Comparison of ENCODE assay signal across 17 cellular contexts in the genomic region with DNA sequence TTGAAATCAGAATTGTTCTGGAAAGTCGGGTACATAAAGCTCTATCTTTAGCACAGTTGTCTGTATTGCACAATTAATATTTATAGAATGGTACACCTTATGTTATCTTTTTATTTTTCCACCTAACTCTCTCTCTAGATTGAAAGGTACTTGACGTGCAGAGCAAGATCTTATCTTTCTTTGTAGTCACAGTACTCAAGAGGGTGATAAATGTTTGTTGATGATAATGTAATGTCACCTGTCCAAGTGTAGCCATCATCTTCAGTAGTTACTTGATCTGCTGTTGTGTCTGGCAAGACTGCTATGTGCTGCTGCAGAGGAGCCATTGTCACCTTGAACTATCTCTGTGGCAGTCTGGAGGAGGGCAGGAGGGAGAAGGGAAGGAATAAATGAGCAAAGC. TPM values are rescaled to one million over a fixed set of nuclear protein-coding genes. Genes with fewer than 3 reads are reported as not detected.
A peak's percentile ranks its signal among the peaks of the same experiment; 100 is the strongest.
DNase-seq lines count a peak whose midpoint lies in the region; ATAC-seq and TF ChIP-seq lines count a peak whose summit lies in the region.
"Had no signal": no experiment of that assay in that cellular context is flagged by ENCODE, and none has a peak within 500 bp of the region (broad histone marks: within the 10 kb centered on the region; RNA-seq: fewer than 3 reads in every experiment).

No MANE protein-coding gene starts in this region.

- no peak overlapping the region for H3K4me2 ChIP-seq in smooth muscle cell

- H3K79me2 ChIP-seq in smooth muscle cell (ENCODE audit: low read depth) = peaks cover 62% of the 10 kb centered on the region

- H3K9me3 ChIP-seq in CD4-positive, alpha-beta memory T cell (ENCODE audit: control insufficient read depth in 1 of 2, low read length in 2 of 2) = no peaks in the 10 kb centered on the region
- H3K9me3 ChIP-seq in smooth muscle cell (replicated peaks; ENCODE audit: low read depth) = no peaks in the 10 kb centered on the region
- H3K9me3 ChIP-seq: esophagus squamous epithelium, HAP-1 had no signal

- H3K27ac Mint-ChIP-seq in CD4-positive, alpha-beta memory T cell = peak overlapping the region; percentile 32 to 87 (median 86)
- H3K27ac Mint-ChIP-seq in activated B cell treated with CpG ODN at 0.5 μM for 24 hours = peak overlapping the region; percentile 16
- peak overlapping the region; percentile 51 to 87 (median 74) for H3K27ac Mint-ChIP-seq in immature natural killer cell

- no peak overlapping the region for H3K4me3 ChIP-seq in CD4-positive, alpha-beta memory T cell (ENCODE audit: low read length in 2 of 2)
- H3K4me3 ChIP-seq in smooth muscle cell = no peak overlapping the region
- H3K4me3 ChIP-seq: esophagus squamous epithelium, HAP-1 had no signal

- H4K20me1 ChIP-seq in smooth muscle cell (ENCODE audit: low read depth) = peaks cover 49% of the 10 kb centered on the region

- TF ChIP-seq CTCF in activated B cell treated with CpG ODN at 0.5 μM for 24 hours (IDR thresholded peaks at IDR 0.05) (no peak), smooth muscle cell (IDR thresholded peaks at IDR 0.05; ENCODE audit: borderline replicate concordance, insufficient read depth, poor library complexity, severe bottlenecking) (no peak)

- peaks cover 68% of the 10 kb centered on the region for H3K4me1 ChIP-seq in CD4-positive, alpha-beta memory T cell (ENCODE audit: insufficient read depth, low read length)
- H3K4me1 ChIP-seq in smooth muscle cell (ENCODE audit: low read depth) = no peaks in the 10 kb centered on the region

- no peak overlapping the region for H3K9ac ChIP-seq in smooth muscle cell (ENCODE audit: low read depth)

- peak overlapping the region; percentile 22 for H3K27ac ChIP-seq in CD4-positive, alpha-beta memory T cell (ENCODE audit: low read depth, low read length)
- no peak overlapping the region for H3K27ac ChIP-seq in smooth muscle cell (ENCODE audit: low read depth)
- H3K27ac ChIP-seq: esophagus squamous epithelium had no signal

- peaks cover 20% of the 10 kb centered on the region for H3K36me3 ChIP-seq in CD4-positive, alpha-beta memory T cell (ENCODE audit: insufficient read depth, low read length)
- H3K36me3 ChIP-seq in smooth muscle cell (ENCODE audit: low read depth) = no peaks in the 10 kb centered on the region

- DNase-seq in NCI-H510A treated with DMSO at 0.1 percent for 48 hours (lab: John Stamatoyannopoulos, UW) (peak; percentile 28), NCI-H510A (lab: John Stamatoyannopoulos, UW) (no peak), activated B cell treated with CpG ODN at 0.5 μM for 24 hours (no peak), immature natural killer cell (no peak), smooth muscle cell (lab: John Stamatoyannopoulos, UW; ENCODE audit: unreplicated experiment) (no peak), HT-29 (ENCODE audit: low spot score) (no peak)
- DNase-seq in CD4-positive, alpha-beta memory T cell = peak in 1 of 5 donors; percentile 18
- DNase-seq: esophagus squamous epithelium; GDM1; midbrain; MM.1S; NCI-H2081; NCI-H774; occipital lobe; stimulated activated CD4-positive, alpha-beta T cell treated with anti-CD3 and anti-CD28 coated beads, Interleukin-4, amount 100 ng/mL, for 4 hours had no signal

- no peak overlapping the region for H2AFZ ChIP-seq in smooth muscle cell (ENCODE audit: low read depth)

- no peaks in the 10 kb centered on the region for H3K9me3 Mint-ChIP-seq in CD4-positive, alpha-beta memory T cell
- H3K9me3 Mint-ChIP-seq in activated B cell treated with CpG ODN at 0.5 μM for 24 hours (no peaks in the 10 kb centered on the region), immature natural killer cell (no peaks in the 10 kb centered on the region)

- POLR2A ChIA-PET in CD4-positive, alpha-beta memory T cell (lab: Charles Lee; ENCODE audit: partially characterized antibody) = interaction anchor here (1.9 to 2.4 kb wide), 2 partner anchors 10 to 24 kb away, joined by 4 to 14 read pairs; no protein-coding TSS in a partner anchor
- POLR2A ChIA-PET in activated B cell treated with CpG ODN at 0.5 μM for 24 hours (lab: Charles Lee) = no interaction called here

- whole genome bisulfite sequencing in smooth muscle cell (ENCODE audit: low lambda C conversion rate) = 87% methylated on average over 2 of the region's 2 CpGs

- ATAC-seq in activated B cell treated with CpG ODN at 0.5 μM for 24 hours (ENCODE audit: low read depth) = no peak
- no peak for ATAC-seq in GM21825 (IDR thresholded peaks at IDR 0.05; ENCODE audit: unreplicated experiment)

- no peaks in the 10 kb centered on the region for H3F3A ChIP-seq in smooth muscle cell (ENCODE audit: low read depth)

- intact Hi-C loops in CD4-positive, alpha-beta memory T cell (cut with micrococcal nuclease) = no loop called here
- intact Hi-C loops in activated B cell treated with CpG ODN at 0.5 μM for 24 hours (cut with micrococcal nuclease) = no loop called here

- peaks cover 31 to 48% of the 10 kb centered on the region in 2 donors for H3K36me3 Mint-ChIP-seq in CD4-positive, alpha-beta memory T cell
- H3K36me3 Mint-ChIP-seq in activated B cell treated with CpG ODN at 0.5 μM for 24 hours (ENCODE audit: low read depth) (peaks cover 34% of the 10 kb centered on the region), immature natural killer cell (peaks cover 8 to 14% (median 10%) of the 10 kb centered on the region in 3 donors)

- H3K4me1 Mint-ChIP-seq in CD4-positive, alpha-beta memory T cell = peaks cover 39 to 60% (median 51%) of the 10 kb centered on the region in 4 donors
- H3K4me1 Mint-ChIP-seq in activated B cell treated with CpG ODN at 0.5 μM for 24 hours (peaks cover 28% of the 10 kb centered on the region), immature natural killer cell (peaks cover 59 to 60% of the 10 kb centered on the region in 2 donors)

- H3K27me3 Mint-ChIP-seq in CD4-positive, alpha-beta memory T cell = no peaks in the 10 kb centered on the region
- H3K27me3 Mint-ChIP-seq in activated B cell treated with CpG ODN at 0.5 μM for 24 hours (no peaks in the 10 kb centered on the region), immature natural killer cell (ENCODE audit: low read depth in 3 of 3) (peaks cover 0 to 4% (median 1%) of the 10 kb centered on the region in 3 donors)

- peak overlapping the region in 7 of 8 donors; percentile 18 to 80 (median 58) for H3K4me3 Mint-ChIP-seq in CD4-positive, alpha-beta memory T cell
- no peak overlapping the region for H3K4me3 Mint-ChIP-seq in activated B cell treated with CpG ODN at 0.5 μM for 24 hours
- peak overlapping the region in 4 of 5 donors; percentile 0 to 47 (median 32) for H3K4me3 Mint-ChIP-seq in immature natural killer cell

- CTCF ChIA-PET in CD4-positive, alpha-beta memory T cell (lab: Charles Lee; ENCODE audit: partially characterized antibody) = interaction anchor here (0.6 to 21.5 kb wide), 6 partner anchors 20 to 495 kb away, joined by 3 to 343 read pairs (median 4); no protein-coding TSS in a partner anchor
- CTCF ChIA-PET in activated B cell treated with CpG ODN at 0.5 μM for 24 hours (lab: Charles Lee) = no interaction called here

- H3K27me3 ChIP-seq in CD4-positive, alpha-beta memory T cell (ENCODE audit: insufficient read depth, low read length) = no peaks in the 10 kb centered on the region
- no peaks in the 10 kb centered on the region for H3K27me3 ChIP-seq in smooth muscle cell (ENCODE audit: low read depth)
- H3K27me3 ChIP-seq: esophagus squamous epithelium had no signal

RNA-seq across cellular contexts. Expression of a gene that starts 5.3 kb away (rescaled TPM):
- 10 to 100 TPM; 64.1 to 72.4 TPM for total RNA-seq in CD4-positive, alpha-beta memory T cell
- polyA plus RNA-seq in CD4-positive, alpha-beta memory T cell = 100 to 1,000 TPM; 164 to 206 TPM
- total RNA-seq in activated B cell treated with CpG ODN at 0.5 μM for 24 hours = 30.8 and 32.1 TPM in 2 replicates
- 100 to 1,000 TPM; 130 to 225 (median 196) TPM for polyA plus RNA-seq in immature natural killer cell
- total RNA-seq in smooth muscle cell = 26.7 and 35.3 TPM in 2 replicates
- 54.2 and 62.6 TPM in 2 replicates for polyA plus RNA-seq in smooth muscle cell
- 105 and 113 TPM in 2 replicates for total RNA-seq in HT-29 (2014; rRNA removed; shearing (Covaris generic))

RNA-seq across cellular contexts. Expression of a gene that starts 7.1 kb away (rescaled TPM):
- 10 to 100 TPM; 61.6 to 61.8 TPM for total RNA-seq in CD4-positive, alpha-beta memory T cell
- 10 to 100 TPM; 55.1 to 65.7 TPM for polyA plus RNA-seq in CD4-positive, alpha-beta memory T cell
- 30.0 and 42.4 TPM in 2 replicates for total RNA-seq in activated B cell treated with CpG ODN at 0.5 μM for 24 hours
- 10 to 100 TPM; 46.1 to 65.3 (median 60.7) TPM for polyA plus RNA-seq in immature natural killer cell
- total RNA-seq in smooth muscle cell = 27.1 and 35.6 TPM in 2 replicates
- 51.8 and 64.3 TPM in 2 replicates for polyA plus RNA-seq in smooth muscle cell
- total RNA-seq in HT-29 (2014; rRNA removed; shearing (Covaris generic)) = 81.3 and 109 TPM in 2 replicates

RNA-seq across cellular contexts. Expression of a gene that starts 55.9 kb away (rescaled TPM):
- 10 to 100 TPM; 67.5 to 71.1 TPM for total RNA-seq in CD4-positive, alpha-beta memory T cell
- polyA plus RNA-seq in CD4-positive, alpha-beta memory T cell = 10 to 100 TPM; 52.4 to 55.5 TPM
- total RNA-seq in activated B cell treated with CpG ODN at 0.5 μM for 24 hours = 55.3 and 62.6 TPM in 2 replicates
- polyA plus RNA-seq in immature natural killer cell = 10 to 100 TPM; 32.7 to 42.4 (median 38.7) TPM
- 40.0 and 42.6 TPM in 2 replicates for total RNA-seq in smooth muscle cell
- 42.7 and 46.5 TPM in 2 replicates for polyA plus RNA-seq in smooth muscle cell
- 82.4 and 86.9 TPM in 2 replicates for total RNA-seq in HT-29 (2014; rRNA removed; shearing (Covaris generic))

RNA-seq across cellular contexts. Expression of a gene that starts 57.0 kb away (rescaled TPM):
- 10 to 100 TPM; 19.0 to 21.1 TPM for total RNA-seq in CD4-positive, alpha-beta memory T cell
- 10 to 100 TPM; 10.2 to 15.7 TPM for polyA plus RNA-seq in CD4-positive, alpha-beta memory T cell
- total RNA-seq in activated B cell treated with CpG ODN at 0.5 μM for 24 hours = 12.5 and 12.9 TPM in 2 replicates
- 10 to 100 TPM; 26.9 to 51.9 (median 47.8) TPM for polyA plus RNA-seq in immature natural killer cell
- total RNA-seq in smooth muscle cell = 17.7 and 19.7 TPM in 2 replicates
- 36.9 and 40.9 TPM in 2 replicates for polyA plus RNA-seq in smooth muscle cell
- not detected in 2 replicates for total RNA-seq in HT-29 (2014; rRNA removed; shearing (Covaris generic))

Comparison
In these comparisons a context has a peak if more than half of its experiments do, and no peak if none do; other contexts are left out.
1. H3K27ac Mint-ChIP-seq: peak in every context shown above with its lines; median percentile 86 in CD4-positive, alpha-beta memory T cell; 74 in immature natural killer cell; 16 in activated B cell treated with CpG ODN at 0.5 μM for 24 hours.